Comparison of ENCODE assay signal across 6 cellular contexts in the genomic region with DNA sequence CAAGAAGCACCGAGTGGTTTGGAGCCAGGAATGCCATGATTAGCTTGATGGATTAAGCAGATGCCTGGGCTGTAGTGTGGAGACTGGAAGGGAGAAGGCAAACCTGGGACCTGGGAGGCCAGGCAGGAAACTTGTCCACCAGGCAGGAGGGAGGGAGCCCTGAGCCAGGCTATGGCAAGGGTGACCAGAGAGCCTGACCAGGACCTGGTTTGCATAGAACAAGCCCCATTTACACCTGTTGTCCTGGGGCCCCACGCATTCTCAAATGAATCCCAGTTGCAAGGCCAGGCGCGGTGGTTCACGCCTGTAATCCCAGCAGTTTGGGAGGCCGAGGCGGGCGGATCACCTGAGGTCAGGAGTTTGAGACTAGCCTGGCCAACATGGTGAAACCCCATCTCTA.
"Had no signal": no experiment of that assay in that cellular context is flagged by ENCODE, and none has a peak within 500 bp of the region (broad histone marks: within the 10 kb centered on the region; RNA-seq: fewer than 3 reads in every experiment).

No MANE protein-coding gene starts in this region.

- H3K4me3 Mint-ChIP-seq: GM23338, HFFc6, IgD-negative memory B cell had no signal

- DNase-seq: HFFc6 had no signal

- H3K27ac Mint-ChIP-seq: GM23338, HFFc6, IgD-negative memory B cell had no signal

- H3K4me3 ChIP-seq: GM23338, HAP-1 had no signal

- H3K36me3 ChIP-seq: HAP-1 had no signal

- H3K27ac ChIP-seq: HL-60, KMS-11 had no signal

- H3K9me3 ChIP-seq: HAP-1 had no signal

- H3K36me3 Mint-ChIP-seq: IgD-negative memory B cell had no signal

- H3K9me3 Mint-ChIP-seq: GM23338, HFFc6, IgD-negative memory B cell had no signal
